Comparison of ENCODE assay signal across 21 cellular contexts in the genomic region with DNA sequence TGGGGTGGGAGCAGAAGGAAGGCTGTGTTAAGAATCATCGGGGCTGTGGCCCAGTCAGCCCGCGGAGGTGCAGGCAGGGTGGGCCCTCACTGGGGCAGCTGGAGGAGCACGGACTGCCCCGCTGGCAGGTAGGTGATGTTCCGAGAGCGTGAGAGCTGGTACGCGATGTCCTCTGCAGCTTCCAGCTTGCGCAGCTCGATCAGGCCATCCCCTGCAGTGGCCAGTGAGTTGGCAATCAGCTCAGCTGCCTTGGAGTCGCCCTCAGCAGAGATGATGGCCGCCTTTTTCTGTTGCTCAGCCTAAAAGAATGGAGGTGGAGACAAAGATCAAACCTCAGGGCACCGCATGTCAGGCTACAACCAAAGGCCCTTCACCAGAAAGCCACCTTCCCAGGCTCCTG. TPM values are rescaled to one million over a fixed set of nuclear protein-coding genes. Genes with fewer than 3 reads are reported as not detected.
A peak's percentile ranks its signal among the peaks of the same experiment; 100 is the strongest.
DNase-seq lines count a peak whose midpoint lies in the region; ATAC-seq, FAIRE-seq and TF ChIP-seq lines count a peak whose summit lies in the region.
"Had no signal": no experiment of that assay in that cellular context is flagged by ENCODE, and none has a peak within 500 bp of the region (broad histone marks: within the 10 kb centered on the region; RNA-seq: fewer than 3 reads in every experiment).

No MANE protein-coding gene starts in this region.

- H3K27ac Mint-ChIP-seq in stimulated activated naive CD8-positive, alpha-beta T cell treated with anti-CD3 and anti-CD28 coated beads, Interleukin-15, Interleukin-2, amounts not matched to agents 100 ng/mL and 50 ng/mL, for 24 hours = peak overlapping the region; percentile 59
- H3K27ac Mint-ChIP-seq in stimulated activated naive CD8-positive, alpha-beta T cell treated with anti-CD3 and anti-CD28 coated beads, Interleukin-15, amount 100 ng/mL, for 72 hours = no peak overlapping the region

- no peak overlapping the region for H4K5ac ChIP-seq in mesendoderm (ENCODE audit: low read length)

- FAIRE-seq in urothelium cell line (lab: Jason Lieb, UNC) = peak; percentile 27
- FAIRE-seq: kidney had no signal

- H3K4me1 ChIP-seq in trophoblast cell (ENCODE audit: control insufficient read depth in 1 of 2, insufficient read depth in 2 of 2, low read length in 2 of 2) (no peaks in the 10 kb centered on the region), mesendoderm (ENCODE audit: control insufficient read depth, low read depth, low read length) (no peaks in the 10 kb centered on the region)

- H3K4me2 ChIP-seq in trophoblast cell (ENCODE audit: low read length) (no peak overlapping the region), mesendoderm (ENCODE audit: low read length) (no peak overlapping the region)
- H3K4me2 ChIP-seq: KMS-11 had no signal

- H3K27ac ChIP-seq in dorsolateral prefrontal cortex (peak overlapping the region in 52 of 59 donors; percentile 23 to 98 (median 91)), trophoblast cell (ENCODE audit: low read depth, low read length) (no peak overlapping the region), mesendoderm (ENCODE audit: low read depth, low read length) (no peak overlapping the region)
- H3K27ac ChIP-seq: body of pancreas, KMS-11 had no signal

- no peaks in the 10 kb centered on the region for H3K79me2 ChIP-seq in trophoblast cell (ENCODE audit: control insufficient read depth, insufficient read depth, low read length, poor library complexity)
- no peaks in the 10 kb centered on the region for H3K79me2 ChIP-seq in mesendoderm (ENCODE audit: control insufficient read depth, insufficient read depth, low read length)

- no peak overlapping the region for H4K12ac ChIP-seq in trophoblast cell (ENCODE audit: low read depth, low read length)

- H4K91ac ChIP-seq in trophoblast cell (ENCODE audit: low read depth, low read length) = no peak overlapping the region

- no peak overlapping the region for H2AK5ac ChIP-seq in trophoblast cell (ENCODE audit: low read length)
- H2AK5ac ChIP-seq in mesendoderm (ENCODE audit: low read length) = no peak overlapping the region

- no peak overlapping the region for H3K4ac ChIP-seq in trophoblast cell (ENCODE audit: low read depth, low read length)
- H3K4ac ChIP-seq in mesendoderm (ENCODE audit: low read depth, low read length) = no peak overlapping the region

- peaks cover 83% of the 10 kb centered on the region for H3K36me3 Mint-ChIP-seq in stimulated activated naive CD8-positive, alpha-beta T cell treated with anti-CD3 and anti-CD28 coated beads, Interleukin-15, Interleukin-2, amounts not matched to agents 100 ng/mL and 50 ng/mL, for 24 hours (ENCODE audit: low read depth)

- no peak overlapping the region for H3K23ac ChIP-seq in trophoblast cell (ENCODE audit: low read length)
- H3K23ac ChIP-seq in mesendoderm (ENCODE audit: low read length) = no peak overlapping the region

- H3K18ac ChIP-seq in trophoblast cell (ENCODE audit: low read length) = no peak overlapping the region
- no peak overlapping the region for H3K18ac ChIP-seq in mesendoderm (ENCODE audit: low read length)

- H4K8ac ChIP-seq in trophoblast cell (ENCODE audit: low read depth, low read length) = no peak overlapping the region
- no peak overlapping the region for H4K8ac ChIP-seq in mesendoderm (ENCODE audit: low read depth, low read length)

- H2BK120ac ChIP-seq in trophoblast cell (ENCODE audit: insufficient read depth, low read length, poor library complexity) (no peak overlapping the region), mesendoderm (ENCODE audit: low read depth, low read length) (no peak overlapping the region)

- peaks cover 55% of the 10 kb centered on the region for H3K4me1 Mint-ChIP-seq in stimulated activated naive CD8-positive, alpha-beta T cell treated with anti-CD3 and anti-CD28 coated beads, Interleukin-15, Interleukin-2, amounts not matched to agents 100 ng/mL and 50 ng/mL, for 24 hours (ENCODE audit: low read depth)
- H3K4me1 Mint-ChIP-seq in stimulated activated naive CD8-positive, alpha-beta T cell treated with anti-CD3 and anti-CD28 coated beads, Interleukin-15, amount 100 ng/mL, for 72 hours = peaks cover 54% of the 10 kb centered on the region

- no peaks in the 10 kb centered on the region for H3K27me3 Mint-ChIP-seq in stimulated activated naive CD8-positive, alpha-beta T cell treated with anti-CD3 and anti-CD28 coated beads, Interleukin-15, Interleukin-2, amounts not matched to agents 100 ng/mL and 50 ng/mL, for 24 hours
- no peaks in the 10 kb centered on the region for H3K27me3 Mint-ChIP-seq in stimulated activated naive CD8-positive, alpha-beta T cell treated with anti-CD3 and anti-CD28 coated beads, Interleukin-15, amount 100 ng/mL, for 72 hours
- H3K27me3 Mint-ChIP-seq: CD4-positive, alpha-beta memory T cell had no signal

- H3K79me1 ChIP-seq in trophoblast cell (ENCODE audit: low read length) (no peaks in the 10 kb centered on the region), mesendoderm (ENCODE audit: low read length) (no peaks in the 10 kb centered on the region)

- intact Hi-C loops in dorsolateral prefrontal cortex (cut with DNase I) = loop anchor here (5.0 kb wide), 3 partner anchors 43 to 302 kb away; partner anchors contain the start of genes SLC35B1 (in 1 of the 2) and ZNF652 (in 1 of the 2)

- H3K36me3 ChIP-seq in trophoblast cell (ENCODE audit: control insufficient read depth in 1 of 2, insufficient read depth in 2 of 2, low read length in 2 of 2) (peaks cover 40 to 61% of the 10 kb centered on the region in 2 experiments), mesendoderm (ENCODE audit: control insufficient read depth, insufficient read depth, low read length) (peaks cover 27% of the 10 kb centered on the region)

- H3K4me3 ChIP-seq in dorsolateral prefrontal cortex (no peak overlapping the region), trophoblast cell (ENCODE audit: low read depth, low read length) (no peak overlapping the region), mesendoderm (ENCODE audit: low read length) (no peak overlapping the region)
- H3K4me3 ChIP-seq: body of pancreas had no signal

- H3K56ac ChIP-seq in mesendoderm (ENCODE audit: low read length) = no peak overlapping the region

- no peaks in the 10 kb centered on the region for H3K9me3 ChIP-seq in trophoblast cell (ENCODE audit: insufficient read depth, low read depth, low read length)
- H3K9me3 ChIP-seq: body of pancreas had no signal

- no peak for DNase-seq in stimulated activated naive CD8-positive, alpha-beta T cell treated with anti-CD3 and anti-CD28 coated beads, Interleukin-15, amount 100 ng/mL, for 72 hours
- DNase-seq in dorsolateral prefrontal cortex = peak in 2 of 10 donors; percentile 15 to 30
- DNase-seq in trophoblast cell = peak; percentile 11 to 31
- DNase-seq in urothelium cell line (ENCODE audit: low spot score) = no peak
- no peak for DNase-seq in activated CD4-positive, alpha-beta T cell treated with anti-CD3 and anti-CD28 coated beads, Interleukin-2, amount 50 U/mL, for 4 hours
- no peak for DNase-seq in mesendoderm
- DNase-seq: activated CD4-positive, alpha-beta T cell treated with anti-CD3 and anti-CD28 coated beads for 4 hours; activated naive CD4-positive, alpha-beta T cell treated with anti-CD3 and anti-CD28 coated beads, Interleukin-2, amount 50 U/mL, for 16 hours; body of pancreas; CD4-positive, alpha-beta memory T cell; cortex of kidney; DMS79; hypothalamus; kidney; mesenchymal stem cell; NCI-H1048; NCI-H510A; nephron progenitor cell had no signal

- H3K27me3 ChIP-seq in dorsolateral prefrontal cortex (no peaks in the 10 kb centered on the region), trophoblast cell (ENCODE audit: insufficient read depth, low read length) (no peaks in the 10 kb centered on the region), mesendoderm (ENCODE audit: insufficient read depth, low read length, poor library complexity) (no peaks in the 10 kb centered on the region)
- H3K27me3 ChIP-seq: body of pancreas had no signal

- no peak for TF ChIP-seq CTCF in dorsolateral prefrontal cortex (IDR thresholded peaks at IDR 0.05 in 54 of 56, conservative IDR thresholded peaks at IDR 0.05 in 2 of 56; ENCODE audit: low read depth in 1 of 56, partially characterized antibody in 56 of 56)

- H3K9ac ChIP-seq in trophoblast cell (ENCODE audit: low read length) (no peak overlapping the region), mesendoderm (ENCODE audit: low read length) (no peak overlapping the region)
- H3K9ac ChIP-seq: KMS-11 had no signal

- ATAC-seq in stimulated activated naive CD8-positive, alpha-beta T cell treated with anti-CD3 and anti-CD28 coated beads, Interleukin-15, amount 100 ng/mL, for 72 hours = no peak
- ATAC-seq in HG03280 (IDR thresholded peaks at IDR 0.05; ENCODE audit: unreplicated experiment) = no peak
- ATAC-seq: body of pancreas had no signal

- no peak overlapping the region for H2AFZ ChIP-seq in trophoblast cell (ENCODE audit: insufficient read depth, low read length, poor library complexity)

- WGBS in trophoblast cell (ENCODE audit: extremely low coverage, insufficient coverage, insufficient read length) = no CpG with 5 or more reads among the region's 14 CpGs
- WGBS in mesendoderm (ENCODE audit: extremely low coverage, insufficient coverage, low lambda C conversion rate) = no CpG with 5 or more reads among the region's 14 CpGs

- H3K4me3 Mint-ChIP-seq in stimulated activated naive CD8-positive, alpha-beta T cell treated with anti-CD3 and anti-CD28 coated beads, Interleukin-15, Interleukin-2, amounts not matched to agents 100 ng/mL and 50 ng/mL, for 24 hours = no peak overlapping the region
- no peak overlapping the region for H3K4me3 Mint-ChIP-seq in stimulated activated naive CD8-positive, alpha-beta T cell treated with anti-CD3 and anti-CD28 coated beads, Interleukin-15, amount 100 ng/mL, for 72 hours
- H3K4me3 Mint-ChIP-seq: CD4-positive, alpha-beta memory T cell; nephron progenitor cell had no signal

- H3K14ac ChIP-seq in trophoblast cell (ENCODE audit: low read length) = no peak overlapping the region

- H2BK5ac ChIP-seq in trophoblast cell (ENCODE audit: low read depth, low read length, poor library complexity) = no peak overlapping the region
- H2BK5ac ChIP-seq in mesendoderm (ENCODE audit: low read length) = no peak overlapping the region

- no peak overlapping the region for H2BK12ac ChIP-seq in trophoblast cell (ENCODE audit: low read length)

- no peak overlapping the region for H2BK15ac ChIP-seq in mesendoderm (replicated peaks; ENCODE audit: low read depth)

- no peaks in the 10 kb centered on the region for H3K9me3 Mint-ChIP-seq in stimulated activated naive CD8-positive, alpha-beta T cell treated with anti-CD3 and anti-CD28 coated beads, Interleukin-15, Interleukin-2, amounts not matched to agents 100 ng/mL and 50 ng/mL, for 24 hours
- no peaks in the 10 kb centered on the region for H3K9me3 Mint-ChIP-seq in stimulated activated naive CD8-positive, alpha-beta T cell treated with anti-CD3 and anti-CD28 coated beads, Interleukin-15, amount 100 ng/mL, for 72 hours
- H3K9me3 Mint-ChIP-seq: CD4-positive, alpha-beta memory T cell; nephron progenitor cell had no signal

RNA-seq across cellular contexts. Expression of gene PHB1, which starts 9.8 kb away (rescaled TPM):
- 100 to 1,000 TPM in 23 of 120 experiments, 10 to 100 TPM in 97; 64.2 to 118 (median 89.1) TPM for total RNA-seq in dorsolateral prefrontal cortex
- polyA plus RNA-seq in trophoblast cell (2013) = 87.0 and 88.6 TPM in 2 replicates
- 209 TPM for polyA plus RNA-seq in mesendoderm (2013, experiment 1 of 2)
- 211 TPM for polyA plus RNA-seq in mesendoderm (2013, experiment 2 of 2)

RNA-seq across cellular contexts. Expression of gene ZNF652, which starts 42.9 kb away (rescaled TPM):
- total RNA-seq in dorsolateral prefrontal cortex = 100 to 1,000 TPM in 12 of 120 experiments, 10 to 100 TPM in 108; 27.4 to 153 (median 59.4) TPM
- polyA plus RNA-seq in trophoblast cell (2013) = 16.8 and 16.9 TPM in 2 replicates
- 13.3 TPM for polyA plus RNA-seq in mesendoderm (2013, experiment 1 of 2)
- 12.8 TPM for polyA plus RNA-seq in mesendoderm (2013, experiment 2 of 2)

Comparison
In these comparisons a context has a peak if more than half of its experiments do, and no peak if none do; other contexts are left out.
1. DNase-seq: peak in trophoblast cell (2 of 2); none in stimulated activated naive CD8-positive, alpha-beta T cell treated with anti-CD3 and anti-CD28 coated beads, Interleukin-15, amount 100 ng/mL, for 72 hours (0 of 2), urothelium cell line (single experiment), activated CD4-positive, alpha-beta T cell treated with anti-CD3 and anti-CD28 coated beads, Interleukin-2, amount 50 U/mL, for 4 hours (0 of 2) and mesendoderm (single experiment).
2. H3K27ac ChIP-seq: peak in dorsolateral prefrontal cortex (52 of 59); none in trophoblast cell (single experiment) and mesendoderm (single experiment).